19 cellular contexts compared by ENCODE assay signal in the genomic region with DNA sequence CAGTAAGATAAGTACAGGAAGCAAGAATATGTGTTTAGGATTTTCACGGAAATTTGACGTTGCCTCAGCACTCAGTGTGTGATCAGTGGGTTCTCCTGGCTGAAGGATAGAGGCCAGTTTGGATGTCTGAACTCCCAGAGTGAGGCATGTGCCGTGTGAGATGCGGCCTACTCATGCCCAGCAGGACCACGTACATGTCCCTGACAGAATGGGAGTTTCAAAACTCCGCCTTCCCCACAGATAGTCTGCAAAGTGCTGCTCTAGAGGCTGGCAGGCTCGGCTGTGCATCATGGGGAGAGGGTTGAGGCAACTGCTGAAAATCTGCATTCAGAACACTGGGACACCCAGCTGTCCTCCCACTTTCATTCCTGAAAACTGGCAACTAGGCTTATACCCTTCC. TPM values are rescaled to one million over a fixed set of nuclear protein-coding genes. Genes with fewer than 3 reads are reported as not detected.
DNase-seq lines count a peak whose midpoint lies in the region; ATAC-seq and TF ChIP-seq lines count a peak whose summit lies in the region.
"Had no signal": no experiment of that assay in that cellular context is flagged by ENCODE, and none has a peak within 500 bp of the region (broad histone marks: within the 10 kb centered on the region; RNA-seq: fewer than 3 reads in every experiment).

No MANE protein-coding gene starts in this region.

- peak overlapping the region; percentile 41 for H3K27ac Mint-ChIP-seq in dendritic cell treated with granulocyte-macrophage colony-stimulating factor and Interleukin-4, amounts not matched to agents 40 ng/mL and 50 ng/mL, for 4 days
- H3K27ac Mint-ChIP-seq: IgD-negative memory B cell had no signal

- no peaks in the 10 kb centered on the region for H3K36me3 ChIP-seq in esophagus muscularis mucosa
- H3K36me3 ChIP-seq: Peyer's patch had no signal

- H3K27me3 ChIP-seq in right cardiac atrium (ENCODE audit: control insufficient read depth, insufficient read depth) (no peaks in the 10 kb centered on the region), esophagus muscularis mucosa (no peaks in the 10 kb centered on the region)
- H3K27me3 ChIP-seq: Peyer's patch had no signal

- H3K4me3 Mint-ChIP-seq in dendritic cell treated with granulocyte-macrophage colony-stimulating factor and Interleukin-4, amounts not matched to agents 40 ng/mL and 50 ng/mL, for 4 days, result no peak overlapping the region
- H3K4me3 Mint-ChIP-seq: IgD-negative memory B cell had no signal

- H3K27ac ChIP-seq in right cardiac atrium (ENCODE audit: low read length), result no peak overlapping the region
- H3K27ac ChIP-seq in esophagus muscularis mucosa (replicated peaks in 1 of 4), result no peak overlapping the region
- H3K27ac ChIP-seq: Peyer's patch had no signal

- H3K4me3 ChIP-seq in right cardiac atrium (ENCODE audit: low read length) (no peak overlapping the region), esophagus muscularis mucosa (no peak overlapping the region)
- H3K4me3 ChIP-seq: Peyer's patch had no signal

- no peaks in the 10 kb centered on the region for H3K9me3 ChIP-seq in right cardiac atrium (ENCODE audit: control insufficient read depth, low read length)
- H3K9me3 ChIP-seq in esophagus muscularis mucosa, result no peaks in the 10 kb centered on the region
- H3K9me3 ChIP-seq: Peyer's patch had no signal

- TF ChIP-seq POLR2A in esophagus muscularis mucosa (IDR thresholded peaks at IDR 0.05; ENCODE audit: low read depth), result no peak

- TF ChIP-seq CTCF in GM20000 (IDR thresholded peaks at IDR 0.05; ENCODE audit: extremely low read depth, missing control alignments) (no peak), esophagus muscularis mucosa (IDR thresholded peaks at IDR 0.05) (no peak)

- intact Hi-C loops in cardiac septum (cut with DNase I), result loop anchor here (5.0 kb wide), 1 partner anchor 37 kb away; no protein-coding TSS in a partner anchor
- intact Hi-C loops in right cardiac atrium (cut with DNase I), result loop anchor here in 1 of 4 donors (5.0 kb wide), 1 partner anchor 37 kb away; no protein-coding TSS in a partner anchor
- intact Hi-C loops in dendritic cell treated with granulocyte-macrophage colony-stimulating factor and Interleukin-4, amounts not matched to agents 40 ng/mL and 50 ng/mL, for 4 days (cut with micrococcal nuclease), result no loop called here
- intact Hi-C loops in esophagus muscularis mucosa (cut with DNase I), result no loop called here

- peaks cover 40% of the 10 kb centered on the region for H3K4me1 Mint-ChIP-seq in dendritic cell treated with granulocyte-macrophage colony-stimulating factor and Interleukin-4, amounts not matched to agents 40 ng/mL and 50 ng/mL, for 4 days (ENCODE audit: low read depth)

- no peak for TF ChIP-seq EP300 in esophagus muscularis mucosa (IDR thresholded peaks at IDR 0.05)

- H3K36me3 Mint-ChIP-seq in dendritic cell treated with granulocyte-macrophage colony-stimulating factor and Interleukin-4, amounts not matched to agents 40 ng/mL and 50 ng/mL, for 4 days (ENCODE audit: low read depth), result no peaks in the 10 kb centered on the region

- 68% methylated on average over 7 of the region's 7 CpGs for WGBS in right cardiac atrium
- WGBS in esophagus muscularis mucosa, result 81% methylated on average over 7 of the region's 7 CpGs

- no peaks in the 10 kb centered on the region for H3K27me3 Mint-ChIP-seq in dendritic cell treated with granulocyte-macrophage colony-stimulating factor and Interleukin-4, amounts not matched to agents 40 ng/mL and 50 ng/mL, for 4 days
- H3K27me3 Mint-ChIP-seq: IgD-negative memory B cell had no signal

- DNase-seq in cardiac septum (ENCODE audit: low spot score) (peak; percentile 39), right cardiac atrium (no peak), mesenteric fat pad (ENCODE audit: low spot score) (peak; percentile 64), GM20000 (ENCODE audit: low spot score) (no peak), esophagus muscularis mucosa (ENCODE audit: extremely low spot score) (no peak)
- DNase-seq: C1 segment of cervical spinal cord, DND-41, H7, NCI-H1105 treated with DMSO at 0.1 percent for 48 hours, NCI-H187, NCI-H226, NCI-H524 treated with DMSO at 0.1 percent for 48 hours, Peyer's patch, SHP77 treated with DMSO at 0.1 percent for 48 hours had no signal

- ATAC-seq in right cardiac atrium (no peak), GM18861 (IDR thresholded peaks at IDR 0.05; ENCODE audit: unreplicated experiment) (no peak)

- no peaks in the 10 kb centered on the region for H3K9me3 Mint-ChIP-seq in dendritic cell treated with granulocyte-macrophage colony-stimulating factor and Interleukin-4, amounts not matched to agents 40 ng/mL and 50 ng/mL, for 4 days
- H3K9me3 Mint-ChIP-seq: IgD-negative memory B cell had no signal

- H3K4me1 ChIP-seq in right cardiac atrium (ENCODE audit: control insufficient read depth, insufficient read depth, low read length) (peaks cover 14% of the 10 kb centered on the region), esophagus muscularis mucosa (peaks cover 10 to 24% (median 19%) of the 10 kb centered on the region in 4 donors)

RNA-seq across cellular contexts. Expression of a gene that starts 58.3 kb away (rescaled TPM):
- 3.9 TPM for total RNA-seq in cardiac septum
- total RNA-seq in right cardiac atrium, result 1 to 10 TPM; 3.6 to 7.4 (median 5.5) TPM
- 5.9 TPM for polyA plus RNA-seq in right cardiac atrium
- 18.5 TPM for total RNA-seq in mesenteric fat pad
- total RNA-seq in esophagus muscularis mucosa, result 10 to 100 TPM in 1 of 4 donors, 1 to 10 TPM in 3; 2.9 to 11.1 (median 7.1) TPM
- total RNA-seq: A673, LHCN-M2 had no signal

Comparison
In these comparisons a context has a peak if more than half of its experiments do, and no peak if none do; other contexts are left out.
1. DNase-seq: peak in cardiac septum (single experiment) and mesenteric fat pad (single experiment); none in right cardiac atrium (0 of 3), GM20000 (single experiment) and esophagus muscularis mucosa (single experiment).